ENCODE assay signal across 8 cellular contexts in the genomic region with DNA sequence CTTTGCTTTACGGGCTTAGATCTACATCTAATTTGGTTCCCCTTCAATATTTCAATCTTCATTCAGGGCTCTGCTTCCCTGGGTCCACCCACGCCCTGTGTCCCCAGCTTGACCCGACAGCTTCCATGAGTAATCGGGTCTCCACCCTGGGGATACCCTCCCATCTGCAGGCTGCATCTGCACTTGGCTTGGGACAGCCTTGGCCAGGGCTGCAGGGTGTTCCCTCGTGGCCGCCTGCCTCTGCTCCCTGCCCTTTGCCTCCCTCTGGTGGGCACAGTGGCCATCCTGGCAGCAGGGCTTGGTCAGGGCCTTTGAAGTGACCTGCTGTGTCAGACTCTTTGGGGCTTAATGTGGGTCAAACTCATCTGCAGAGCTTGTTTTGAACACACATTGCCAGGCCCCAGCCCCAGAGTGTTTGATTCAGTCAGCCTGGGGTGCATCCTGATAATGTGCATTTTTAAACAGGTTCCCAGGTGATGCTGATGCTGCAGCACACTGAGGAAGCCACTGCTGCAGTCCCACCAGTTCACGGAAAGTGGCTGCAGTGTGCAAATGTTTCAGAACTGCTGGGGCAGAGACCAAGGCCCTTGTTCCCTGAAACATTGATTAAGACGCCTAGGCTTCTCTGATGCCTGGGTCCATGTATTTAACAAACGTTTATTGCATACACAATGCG.
DNase-seq lines count a peak whose midpoint lies in the region; ATAC-seq and TF ChIP-seq lines count a peak whose summit lies in the region.

No MANE protein-coding gene starts in this region.

- TF ChIP-seq POLR2A in gastrocnemius medialis (IDR thresholded peaks at IDR 0.05): no peak

- no peak overlapping the region for H3K27ac ChIP-seq in gastrocnemius medialis

- no peaks in the 10 kb centered on the region for H3K36me3 ChIP-seq in gastrocnemius medialis

- peak; percentile 78 for DNase-seq in A172 (ENCODE audit: low spot score)
- DNase-seq in SK-MEL-5 (ENCODE audit: low read depth, low spot score): peak; percentile 74
- DNase-seq in glomerular visceral epithelial cell (ENCODE audit: extremely low spot score): peak; percentile 73
- DNase-seq in gastrocnemius medialis: peak; percentile 53 to 76
- no peak for DNase-seq in dedifferentiated amniotic fluid mesenchymal stem cell (ENCODE audit: extremely low spot score)
- DNase-seq in activated CD8-positive, alpha-beta memory T cell treated with anti-CD3 and anti-CD28 coated beads for 24 hours: no peak

- H3K4me1 ChIP-seq in gastrocnemius medialis: peaks cover 12 to 16% of the 10 kb centered on the region in 2 donors

- in situ Hi-C loops in SK-MEL-5 (cut with HindIII; ENCODE audit: low pct_unique_long_range_greater_than_20kb, low sequenced_read_pairs) (no loop called here), gastrocnemius medialis (cut with MboI; ENCODE audit: low sequenced_read_pairs in 4 of 4) (loop anchor here in 1 of 4 donors (10.0 kb wide), 1 partner anchor 55 kb away; no protein-coding TSS in a partner anchor)

- ATAC-seq in GM19463 (IDR thresholded peaks at IDR 0.05; ENCODE audit: unreplicated experiment) (peak; percentile 42), gastrocnemius medialis (peak; percentile 54 to 60), HG03378 (IDR thresholded peaks at IDR 0.05; ENCODE audit: unreplicated experiment) (no peak)

- no peaks in the 10 kb centered on the region for H3K27me3 ChIP-seq in gastrocnemius medialis

- no peak overlapping the region for H3K4me3 ChIP-seq in gastrocnemius medialis

- intact Hi-C loops in gastrocnemius medialis (cut with DNase I; ENCODE audit: low total_unique reads): loop anchor here (2.0 to 5.0 kb wide), 2 partner anchors 47 to 67 kb away; no protein-coding TSS in a partner anchor

- peak; percentile 19 to 58 (median 52) for TF ChIP-seq CTCF in gastrocnemius medialis (IDR thresholded peaks at IDR 0.05 in 4 of 5, conservative IDR thresholded peaks at IDR 0.05 in 1 of 5)

- H3K9me3 ChIP-seq in gastrocnemius medialis: no peaks in the 10 kb centered on the region

Comparison
In these comparisons a context has a peak if more than half of its experiments do, and no peak if none do; other contexts are left out.
1. DNase-seq: peak in A172 (single experiment), SK-MEL-5 (single experiment), glomerular visceral epithelial cell (single experiment) and gastrocnemius medialis (2 of 2); none in dedifferentiated amniotic fluid mesenchymal stem cell (single experiment) and activated CD8-positive, alpha-beta memory T cell treated with anti-CD3 and anti-CD28 coated beads for 24 hours (single experiment).